ENCODE assay signal across 8 cellular contexts in the genomic region with DNA sequence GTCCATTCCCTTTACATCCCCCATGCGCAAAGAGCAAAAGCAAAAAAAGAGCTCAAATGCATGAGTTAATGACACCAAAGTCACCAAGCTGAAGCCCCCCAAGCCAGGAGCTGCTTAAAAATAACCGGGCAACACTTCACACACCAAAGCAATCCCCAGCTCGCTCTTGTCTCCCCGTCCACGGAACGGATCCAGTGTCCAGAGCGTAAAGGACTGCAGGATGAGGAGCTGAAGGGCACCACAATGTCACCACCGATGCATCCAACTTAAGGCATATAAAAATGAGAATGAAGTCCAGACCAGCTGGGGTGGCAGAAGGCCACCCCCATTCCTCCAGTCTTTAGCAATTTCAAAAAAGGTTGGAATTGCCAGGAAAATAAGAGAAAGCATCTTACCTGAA. TPM values are rescaled to one million over a fixed set of nuclear protein-coding genes. Genes with fewer than 3 reads are reported as not detected.
A peak's percentile ranks its signal among the peaks of the same experiment; 100 is the strongest.
DNase-seq lines count a peak whose midpoint lies in the region; ATAC-seq, FAIRE-seq and TF ChIP-seq lines count a peak whose summit lies in the region.
"Had no signal": no experiment of that assay in that cellular context is flagged by ENCODE, and none has a peak within 500 bp of the region (broad histone marks: within the 10 kb centered on the region; RNA-seq: fewer than 3 reads in every experiment).

No MANE protein-coding gene starts in this region.

- peaks cover 2% of the 10 kb centered on the region for H4K20me1 ChIP-seq in keratinocyte (ENCODE audit: control insufficient read depth, extremely low read depth, insufficient read depth, low read length)

- peak overlapping the region; percentile 69 for H3K4me2 ChIP-seq in keratinocyte (ENCODE audit: control insufficient read depth, extremely low read depth, insufficient read depth, low read depth, low read length)

- H3K4me1 ChIP-seq in HEK293 (ENCODE audit: control insufficient read depth, insufficient read depth, low read length) (peaks cover 84% of the 10 kb centered on the region), keratinocyte (ENCODE audit: control insufficient read depth, extremely low read depth, insufficient read depth, low read length) (peaks cover 96% of the 10 kb centered on the region)

- CTCF ChIA-PET in HEK293 (lab: Yijun Ruan, JAX) = interaction anchor here (1.2 to 1.7 kb wide), 2 partner anchors 11 to 165 kb away, joined by 4 to 9 read pairs; no protein-coding TSS in a partner anchor
- CTCF ChIA-PET in GM10248 (lab: Yijun Ruan, JAX) = no interaction called here

- POLR2A ChIA-PET in HEK293 (lab: Yijun Ruan, JAX) = interaction anchor here (0.5 to 2.7 kb wide), 10 partner anchors 9 to 297 kb away, joined by 3 to 33 read pairs (median 4); no protein-coding TSS in a partner anchor
- POLR2A ChIA-PET in GM10248 (lab: Yijun Ruan, JAX) = no interaction called here

- no peaks in the 10 kb centered on the region for H3K9me3 ChIP-seq in HEK293 (ENCODE audit: control insufficient read depth, insufficient read depth, low read depth, low read length)
- H3K9me3 ChIP-seq in keratinocyte (ENCODE audit: control insufficient read depth, low read depth, low read length) = no peaks in the 10 kb centered on the region

- peaks cover 9% of the 10 kb centered on the region for H3K9me1 ChIP-seq in keratinocyte (ENCODE audit: control insufficient read depth, extremely low read depth, insufficient read depth, low read length)

- H3K36me3 Mint-ChIP-seq in activated T-helper 1 cell treated with anti-CD3 and anti-CD28 coated beads, Interleukin-12 subunit alpha, Interleukin-12 subunit beta, Interleukin-2, Interleukin-4 antibody, amounts not matched to agents 30 ng/mL and 10 ng/mL and 1 ng/mL, durations not matched to agents 14 hours and 24 hours and 36 hours (ENCODE audit: low read depth) = peaks cover 51% of the 10 kb centered on the region
- H3K36me3 Mint-ChIP-seq in stimulated activated effector memory CD8-positive, alpha-beta T cell treated with anti-CD3 and anti-CD28 coated beads, Interleukin-12 subunit alpha, Interleukin-12 subunit beta, amount 100 ng/mL, for 72 hours = peaks cover 100% of the 10 kb centered on the region

- H3K9me3 Mint-ChIP-seq in activated T-helper 1 cell treated with anti-CD3 and anti-CD28 coated beads, Interleukin-12 subunit alpha, Interleukin-12 subunit beta, Interleukin-2, Interleukin-4 antibody, amounts not matched to agents 30 ng/mL and 10 ng/mL and 1 ng/mL, durations not matched to agents 14 hours and 24 hours and 36 hours = no peaks in the 10 kb centered on the region
- no peaks in the 10 kb centered on the region for H3K9me3 Mint-ChIP-seq in stimulated activated effector memory CD8-positive, alpha-beta T cell treated with anti-CD3 and anti-CD28 coated beads, Interleukin-12 subunit alpha, Interleukin-12 subunit beta, amount 100 ng/mL, for 72 hours

- peak overlapping the region; percentile 99 for H3K27ac ChIP-seq in HEK293 (ENCODE audit: extremely low read depth, low read depth, low read length)
- H3K27ac ChIP-seq in keratinocyte (ENCODE audit: control insufficient read depth, insufficient read depth, low read length) = peak overlapping the region; percentile 71

- dilution Hi-C loops in keratinocyte (cut with MboI; ENCODE audit: extremely low pct_ligation_motif_present, low sequenced_read_pairs) = no loop called here

- H3K27me3 Mint-ChIP-seq in activated T-helper 1 cell treated with anti-CD3 and anti-CD28 coated beads, Interleukin-12 subunit alpha, Interleukin-12 subunit beta, Interleukin-2, Interleukin-4 antibody, amounts not matched to agents 30 ng/mL and 10 ng/mL and 1 ng/mL, durations not matched to agents 14 hours and 24 hours and 36 hours (ENCODE audit: insufficient read depth) = peaks cover 2% of the 10 kb centered on the region

- intact Hi-C loops in activated T-helper 1 cell treated with anti-CD3 and anti-CD28 coated beads, Interleukin-12 subunit alpha, Interleukin-12 subunit beta, Interleukin-2, Interleukin-4 antibody, amounts not matched to agents 30 ng/mL and 10 ng/mL and 1 ng/mL, durations not matched to agents 14 hours and 24 hours and 36 hours (cut with micrococcal nuclease) = loop anchor here (10.0 kb wide), 1 partner anchor 1343 kb away; a partner anchor contains a TSS

- H3K9ac ChIP-seq in keratinocyte (ENCODE audit: control insufficient read depth, extremely low read depth, insufficient read depth, low read length) = peak overlapping the region; percentile 53

- peak overlapping the region; percentile 81 for H3K4me3 Mint-ChIP-seq in activated T-helper 1 cell treated with anti-CD3 and anti-CD28 coated beads, Interleukin-12 subunit alpha, Interleukin-12 subunit beta, Interleukin-2, Interleukin-4 antibody, amounts not matched to agents 30 ng/mL and 10 ng/mL and 1 ng/mL, durations not matched to agents 14 hours and 24 hours and 36 hours
- H3K4me3 Mint-ChIP-seq in stimulated activated effector memory CD8-positive, alpha-beta T cell treated with anti-CD3 and anti-CD28 coated beads, Interleukin-12 subunit alpha, Interleukin-12 subunit beta, amount 100 ng/mL, for 72 hours = peak overlapping the region; percentile 91

- FAIRE-seq in keratinocyte (lab: Jason Lieb, UNC) = peak; percentile 68

- H3K79me2 ChIP-seq in keratinocyte (ENCODE audit: control insufficient read depth, insufficient read depth, low read length) = peaks cover 86% of the 10 kb centered on the region

- no peaks in the 10 kb centered on the region for H3K27me3 ChIP-seq in keratinocyte (ENCODE audit: control insufficient read depth, extremely low read depth, insufficient read depth, low read length)

- TF ChIP-seq CTCF in HEK293 (tag by site-specific recombination; IDR thresholded peaks at IDR 0.05) (no peak), keratinocyte (optimal IDR thresholded peaks at IDR 0.05 in 1 of 3, IDR thresholded peaks at IDR 0.05 in 1 of 3, conservative IDR thresholded peaks at IDR 0.05 in 1 of 3; ENCODE audit: extremely low read depth in 1 of 3, insufficient read depth in 2 of 3, low read length in 3 of 3) (no peak), GM10248 (IDR thresholded peaks at IDR 0.05; ENCODE audit: control extremely low read depth, extremely low read depth, low read depth, missing control alignments) (no peak)

- H3K4me3 ChIP-seq in HEK293 (ENCODE audit: low read depth, low read length) (peak overlapping the region; percentile 25), keratinocyte (ENCODE audit: control insufficient read depth in 2 of 3, extremely low read depth in 1 of 3, insufficient read depth in 2 of 3, low read depth in 1 of 3, low read length in 3 of 3) (peak overlapping the region in 2 of 3 experiments; percentile 3 to 31)

- H2AFZ ChIP-seq in keratinocyte (ENCODE audit: control insufficient read depth, low read length) = no peak overlapping the region

- no peak for ATAC-seq in stimulated activated effector memory CD8-positive, alpha-beta T cell treated with anti-CD3 and anti-CD28 coated beads, Interleukin-12 subunit alpha, Interleukin-12 subunit beta, amount 100 ng/mL, for 72 hours
- ATAC-seq in HG03196 (IDR thresholded peaks at IDR 0.05; ENCODE audit: unreplicated experiment) = no peak

- no peak for DNase-seq in activated T-helper 1 cell treated with anti-CD3 and anti-CD28 coated beads, Interleukin-12 subunit alpha, Interleukin-12 subunit beta, Interleukin-2, Interleukin-4 antibody, amounts not matched to agents 30 ng/mL and 10 ng/mL and 1 ng/mL, durations not matched to agents 14 hours and 24 hours and 36 hours (ENCODE audit: low spot score)
- DNase-seq in keratinocyte (ENCODE audit: low read depth, low spot score) = no peak
- DNase-seq in stimulated activated effector memory CD8-positive, alpha-beta T cell treated with anti-CD3 and anti-CD28 coated beads, Interleukin-12 subunit alpha, Interleukin-12 subunit beta, amount 100 ng/mL, for 72 hours (ENCODE audit: low spot score in 2 of 2) = no peak
- no peak for DNase-seq in AG20443 (ENCODE audit: low spot score)
- no peak for DNase-seq in GM10248 (ENCODE audit: extremely low spot score)
- DNase-seq: KBM-7 had no signal

- H3K36me3 ChIP-seq in HEK293 (ENCODE audit: control insufficient read depth in 2 of 2, insufficient read depth in 1 of 2, low read length in 2 of 2) = peaks cover 4 to 83% of the 10 kb centered on the region in 2 experiments; a peak in 2 of 3 replicates
- H3K36me3 ChIP-seq in keratinocyte (ENCODE audit: control insufficient read depth in 2 of 2, extremely low read depth in 1 of 2, insufficient read depth in 2 of 2, low read length in 2 of 2) = peaks cover 17 to 21% of the 10 kb centered on the region in 2 experiments

- H3K27ac Mint-ChIP-seq in activated T-helper 1 cell treated with anti-CD3 and anti-CD28 coated beads, Interleukin-12 subunit alpha, Interleukin-12 subunit beta, Interleukin-2, Interleukin-4 antibody, amounts not matched to agents 30 ng/mL and 10 ng/mL and 1 ng/mL, durations not matched to agents 14 hours and 24 hours and 36 hours = peak overlapping the region; percentile 86
- H3K27ac Mint-ChIP-seq in stimulated activated effector memory CD8-positive, alpha-beta T cell treated with anti-CD3 and anti-CD28 coated beads, Interleukin-12 subunit alpha, Interleukin-12 subunit beta, amount 100 ng/mL, for 72 hours = peak overlapping the region; percentile 43

- H3K4me1 Mint-ChIP-seq in activated T-helper 1 cell treated with anti-CD3 and anti-CD28 coated beads, Interleukin-12 subunit alpha, Interleukin-12 subunit beta, Interleukin-2, Interleukin-4 antibody, amounts not matched to agents 30 ng/mL and 10 ng/mL and 1 ng/mL, durations not matched to agents 14 hours and 24 hours and 36 hours (ENCODE audit: low read depth) = peaks cover 87% of the 10 kb centered on the region
- H3K4me1 Mint-ChIP-seq in stimulated activated effector memory CD8-positive, alpha-beta T cell treated with anti-CD3 and anti-CD28 coated beads, Interleukin-12 subunit alpha, Interleukin-12 subunit beta, amount 100 ng/mL, for 72 hours = peaks cover 97% of the 10 kb centered on the region

RNA-seq across cellular contexts. Expression of a gene that starts 8.7 kb away (rescaled TPM):
- total RNA-seq in activated T-helper 1 cell treated with anti-CD3 and anti-CD28 coated beads, Interleukin-12 subunit alpha, Interleukin-12 subunit beta, Interleukin-2, Interleukin-4 antibody, amounts not matched to agents 30 ng/mL and 10 ng/mL and 1 ng/mL, durations not matched to agents 14 hours and 24 hours and 36 hours = 26.7 and 26.8 TPM in 2 replicates
- polyA plus RNA-seq in keratinocyte = 9.5 to 12.2 TPM (median 10.7 TPM) in 3 replicates
- polyA plus RNA-seq in keratinocyte (2011; ENCODE audit: low read depth) = 11.9 TPM
- polyA plus RNA-seq in keratinocyte (2011; cell fraction: cytosol; rRNA removed) = 4.7 and 4.9 TPM in 2 replicates
- 21.0 and 21.4 TPM in 2 replicates for polyA plus RNA-seq in keratinocyte (2011; cell fraction: nucleus; rRNA removed)
- polyA plus RNA-seq in keratinocyte (2012; ENCODE audit: low replicate concordance) = 7.5 and 10.4 TPM in 2 replicates
- 16.0 to 44.2 TPM (median 24.0 TPM) in 3 replicates for polyA minus RNA-seq in keratinocyte
- polyA minus RNA-seq in keratinocyte (2011; cell fraction: cytosol; rRNA and poly(A)+ RNA removed) = 15.0 TPM
- polyA minus RNA-seq in keratinocyte (2011; cell fraction: nucleus; rRNA and poly(A)+ RNA removed) = 19.5 and 21.6 TPM in 2 replicates
